Comparison of ENCODE assay signal across 8 cellular contexts in genomic region chr17:79951361-79952264, GRCh38.
DNase-seq lines count a peak whose midpoint lies in the region; ATAC-seq and TF ChIP-seq lines count a peak whose summit lies in the region.

No MANE protein-coding gene starts in this region.

- intact Hi-C loops in Caco-2 (cut with micrococcal nuclease; ENCODE audit: unreplicated experiment) (loop anchor here (5.0 kb wide), 1 partner anchor 41 kb away; no protein-coding TSS in a partner anchor), left cardiac atrium (cut with DNase I) (no loop called here), prostate gland (cut with DNase I) (no loop called here)
- intact Hi-C loops in CD4-positive, alpha-beta memory T cell (cut with micrococcal nuclease): no loop called here

- no peaks in the 10 kb centered on the region for H3K27me3 Mint-ChIP-seq in Caco-2 (ENCODE audit: insufficient read depth, unreplicated experiment)
- no peaks in the 10 kb centered on the region for H3K27me3 Mint-ChIP-seq in activated CD8-positive, alpha-beta memory T cell treated with anti-CD3 and anti-CD28 coated beads, Interleukin-2, amount 10 ng/mL, durations not matched to agents 7 days and 5 days
- H3K27me3 Mint-ChIP-seq in CD4-positive, alpha-beta memory T cell: no peaks in the 10 kb centered on the region

- peaks cover 23% of the 10 kb centered on the region for H3K4me1 Mint-ChIP-seq in Caco-2 (ENCODE audit: low read depth, unreplicated experiment)
- H3K4me1 Mint-ChIP-seq in activated CD8-positive, alpha-beta memory T cell treated with anti-CD3 and anti-CD28 coated beads, Interleukin-2, amount 10 ng/mL, durations not matched to agents 7 days and 5 days: no peaks in the 10 kb centered on the region
- H3K4me1 Mint-ChIP-seq in CD4-positive, alpha-beta memory T cell: no peaks in the 10 kb centered on the region

- TSS peak; percentile 80 for BruUV-seq in Caco-2 (replicated peaks; lab: Mats Ljungman, UMichigan)

- H3K4me3 ChIP-seq in Caco-2 (ENCODE audit: low read depth, low read length): no peak overlapping the region
- H3K4me3 ChIP-seq in SJSA1: peak overlapping the region; percentile 9
- no peak overlapping the region for H3K4me3 ChIP-seq in prostate gland
- H3K4me3 ChIP-seq in CD4-positive, alpha-beta memory T cell (ENCODE audit: low read length in 2 of 2): no peak overlapping the region

- H3K27me3 ChIP-seq in Caco-2 (replicated peaks; ENCODE audit: control insufficient read depth, insufficient read depth, low read length) (no peaks in the 10 kb centered on the region), SJSA1 (replicated peaks) (no peaks in the 10 kb centered on the region), prostate gland (replicated peaks; ENCODE audit: insufficient read depth) (no peaks in the 10 kb centered on the region)
- H3K27me3 ChIP-seq in CD4-positive, alpha-beta memory T cell (ENCODE audit: insufficient read depth, low read length): no peaks in the 10 kb centered on the region

- POLR2A ChIA-PET in Caco-2 (lab: Charles Lee): interaction anchor here (0.9 to 1.9 kb wide), 4 partner anchors 35 to 111 kb away, joined by 3 to 5 read pairs (median 4); no protein-coding TSS in a partner anchor
- POLR2A ChIA-PET in CD4-positive, alpha-beta memory T cell (lab: Charles Lee; ENCODE audit: partially characterized antibody): no interaction called here

- H3K36me3 ChIP-seq in Caco-2 (ENCODE audit: control insufficient read depth, insufficient read depth, low read length) (no peaks in the 10 kb centered on the region; the same call in 1 of the 2 replicates), SJSA1 (peaks cover 34% of the 10 kb centered on the region), prostate gland (no peaks in the 10 kb centered on the region)
- no peaks in the 10 kb centered on the region for H3K36me3 ChIP-seq in CD4-positive, alpha-beta memory T cell (ENCODE audit: insufficient read depth, low read length)

- no peak for TF ChIP-seq POLR2A in prostate gland (IDR thresholded peaks at IDR 0.05)

- H3K4me3 Mint-ChIP-seq in Caco-2 (ENCODE audit: unreplicated experiment): peak overlapping the region; percentile 52
- H3K4me3 Mint-ChIP-seq in activated CD8-positive, alpha-beta memory T cell treated with anti-CD3 and anti-CD28 coated beads, Interleukin-2, amount 10 ng/mL, durations not matched to agents 7 days and 5 days: no peak overlapping the region
- H3K4me3 Mint-ChIP-seq in CD4-positive, alpha-beta memory T cell: no peak overlapping the region

- peaks cover 28% of the 10 kb centered on the region for H3K36me3 Mint-ChIP-seq in Caco-2 (ENCODE audit: insufficient read depth, unreplicated experiment)
- no peaks in the 10 kb centered on the region for H3K36me3 Mint-ChIP-seq in activated CD8-positive, alpha-beta memory T cell treated with anti-CD3 and anti-CD28 coated beads, Interleukin-2, amount 10 ng/mL, durations not matched to agents 7 days and 5 days
- no peaks in the 10 kb centered on the region for H3K36me3 Mint-ChIP-seq in CD4-positive, alpha-beta memory T cell

- peak; percentile 85 to 91 for DNase-seq in Caco-2
- DNase-seq in SJSA1 (ENCODE audit: low read depth in 1 of 2, low spot score in 2 of 2): peak; percentile 99
- peak; percentile 63 for DNase-seq in left cardiac atrium
- DNase-seq in prostate gland (ENCODE audit: low spot score): peak; percentile 78
- DNase-seq in activated CD8-positive, alpha-beta memory T cell treated with anti-CD3 and anti-CD28 coated beads, Interleukin-2, amount 10 ng/mL, durations not matched to agents 7 days and 5 days: no peak
- no peak for DNase-seq in CD4-positive, alpha-beta memory T cell
- no peak for DNase-seq in NCI-H146 (lab: John Stamatoyannopoulos, UW)
- DNase-seq in NCI-H446 (lab: John Stamatoyannopoulos, UW): no peak

- WGBS in prostate gland: 9% methylated on average over 31 of the region's 31 CpGs

- peak; percentile 72 to 74 for ATAC-seq in left cardiac atrium
- ATAC-seq in activated CD8-positive, alpha-beta memory T cell treated with anti-CD3 and anti-CD28 coated beads, Interleukin-2, amount 10 ng/mL, durations not matched to agents 7 days and 5 days: no peak

- H3K27ac Mint-ChIP-seq in Caco-2 (ENCODE audit: unreplicated experiment): peak overlapping the region; percentile 69
- H3K27ac Mint-ChIP-seq in activated CD8-positive, alpha-beta memory T cell treated with anti-CD3 and anti-CD28 coated beads, Interleukin-2, amount 10 ng/mL, durations not matched to agents 7 days and 5 days: no peak overlapping the region
- H3K27ac Mint-ChIP-seq in CD4-positive, alpha-beta memory T cell: no peak overlapping the region

- TF ChIP-seq CTCF in Caco-2 (IDR thresholded peaks at IDR 0.05; ENCODE audit: insufficient read depth in 1 of 2, low read depth in 1 of 2, low read length in 1 of 2, severe bottlenecking in 1 of 2, unreplicated experiment in 1 of 2) (no peak), prostate gland (IDR thresholded peaks at IDR 0.05) (peak in 1 of 4 experiments; percentile 17)

- CTCF ChIA-PET in Caco-2 (lab: Charles Lee): interaction anchor here (1.1 to 1.8 kb wide), 3 partner anchors 19 to 46 kb away, joined by 3 to 6 read pairs (median 4); no protein-coding TSS in a partner anchor
- CTCF ChIA-PET in activated CD8-positive, alpha-beta memory T cell treated with anti-CD3 and anti-CD28 coated beads, Interleukin-2, amount 10 ng/mL, durations not matched to agents 7 days and 5 days (lab: Charles Lee): no interaction called here
- CTCF ChIA-PET in CD4-positive, alpha-beta memory T cell (lab: Charles Lee; ENCODE audit: partially characterized antibody): interaction anchor here (1.5 kb wide), 1 partner anchor 24 kb away, joined by 3 read pairs; no protein-coding TSS in a partner anchor

- H3K27ac ChIP-seq in SJSA1: peak overlapping the region; percentile 90
- H3K27ac ChIP-seq in prostate gland: peak overlapping the region; percentile 79 to 80
- no peak overlapping the region for H3K27ac ChIP-seq in CD4-positive, alpha-beta memory T cell (ENCODE audit: low read depth, low read length)

- H3K9me3 Mint-ChIP-seq in Caco-2 (ENCODE audit: unreplicated experiment): no peaks in the 10 kb centered on the region
- no peaks in the 10 kb centered on the region for H3K9me3 Mint-ChIP-seq in activated CD8-positive, alpha-beta memory T cell treated with anti-CD3 and anti-CD28 coated beads, Interleukin-2, amount 10 ng/mL, durations not matched to agents 7 days and 5 days (ENCODE audit: low read depth)
- H3K9me3 Mint-ChIP-seq in CD4-positive, alpha-beta memory T cell: no peaks in the 10 kb centered on the region

- H3K4me1 ChIP-seq in Caco-2 (peaks cover 54% of the 10 kb centered on the region), SJSA1 (replicated peaks) (peaks cover 53% of the 10 kb centered on the region), prostate gland (replicated peaks) (peaks cover 14% of the 10 kb centered on the region)
- no peaks in the 10 kb centered on the region for H3K4me1 ChIP-seq in CD4-positive, alpha-beta memory T cell (ENCODE audit: insufficient read depth, low read length)

- H3K9me3 ChIP-seq in Caco-2 (no peaks in the 10 kb centered on the region), SJSA1 (replicated peaks) (no peaks in the 10 kb centered on the region), prostate gland (no peaks in the 10 kb centered on the region)
- H3K9me3 ChIP-seq in CD4-positive, alpha-beta memory T cell (ENCODE audit: control insufficient read depth in 1 of 2, low read length in 2 of 2): no peaks in the 10 kb centered on the region

Comparison
In these comparisons a context has a peak if more than half of its experiments do, and no peak if none do; other contexts are left out.
1. DNase-seq: peak in Caco-2 (2 of 2), SJSA1 (2 of 2), left cardiac atrium (single experiment) and prostate gland (single experiment); none in activated CD8-positive, alpha-beta memory T cell treated with anti-CD3 and anti-CD28 coated beads, Interleukin-2, amount 10 ng/mL, durations not matched to agents 7 days and 5 days (single experiment), CD4-positive, alpha-beta memory T cell (0 of 5), NCI-H146 (single experiment) and NCI-H446 (0 of 2).